Comparison of ENCODE assay signal across 23 cellular contexts in genomic region chr1:165703648-165704047, GRCh38. TPM values are rescaled to one million over a fixed set of nuclear protein-coding genes. Genes with fewer than 3 reads are reported as not detected.
DNase-seq lines count a peak whose midpoint lies in the region; ATAC-seq, FAIRE-seq and TF ChIP-seq lines count a peak whose summit lies in the region.
"Had no signal": no experiment of that assay in that cellular context is flagged by ENCODE, and none has a peak within 500 bp of the region (broad histone marks: within the 10 kb centered on the region; RNA-seq: fewer than 3 reads in every experiment).

No MANE protein-coding gene starts in this region.

- FAIRE-seq in GM12892 (lab: Jason Lieb, UNC) = no peak
- FAIRE-seq: H54 had no signal

- DNase-seq in A172 (ENCODE audit: low spot score) (peak; percentile 12), DMS53 treated with DMSO at 0.1 percent for 48 hours (lab: John Stamatoyannopoulos, UW; ENCODE audit: unreplicated experiment) (peak; percentile 4), RPMI7951 (ENCODE audit: low read depth) (peak; percentile 11), NCI-H1105 treated with DMSO at 0.1 percent for 48 hours (lab: John Stamatoyannopoulos, UW) (no peak), islet precursor cell (no peak), GM12892 (ENCODE audit: insufficient read length) (no peak)
- DNase-seq: 8988T; AML-193; CD4-positive, alpha-beta T cell; COR-L47; DMS79 treated with DMSO at 0.1 percent for 48 hours; NCI-H1092 treated with DMSO at 0.1 percent for 48 hours; NCI-H1436 treated with DMSO at 0.1 percent for 48 hours; NCI-H187 treated with DMSO at 0.1 percent for 48 hours; NCI-H524 treated with DMSO at 0.1 percent for 48 hours; NCI-H774; RPMI8226; SHP77; T-cell had no signal

- no peaks in the 10 kb centered on the region for H3K36me3 ChIP-seq in HEK293 (ENCODE audit: control insufficient read depth in 2 of 2, insufficient read depth in 1 of 2, low read length in 2 of 2)
- H3K36me3 ChIP-seq: BLaER1 treated with 17β-estradiol and CSF1 and Interleukin-3, amounts not matched to agents 10 nM and 100 nM had no signal

- H3K9me3 ChIP-seq in HEK293 (ENCODE audit: control insufficient read depth, insufficient read depth, low read depth, low read length) = no peaks in the 10 kb centered on the region
- H3K9me3 ChIP-seq: BLaER1 treated with 17β-estradiol and CSF1 and Interleukin-3, amounts not matched to agents 10 nM and 100 nM had no signal

- CTCF ChIA-PET in HEK293 (lab: Yijun Ruan, JAX) = interaction anchor here (0.6 to 1.0 kb wide), 3 partner anchors 12 to 15 kb away, joined by 3 to 4 read pairs (median 4); no protein-coding TSS in a partner anchor

- no peaks in the 10 kb centered on the region for H3K4me1 ChIP-seq in HEK293 (ENCODE audit: control insufficient read depth, insufficient read depth, low read length)

- POLR2A ChIA-PET in HEK293 (lab: Yijun Ruan, JAX) = no interaction called here

- no peak overlapping the region for H3K27ac ChIP-seq in HEK293 (ENCODE audit: extremely low read depth, low read depth, low read length)
- H3K27ac ChIP-seq: BLaER1 treated with 17β-estradiol and CSF1 and Interleukin-3, amounts not matched to agents 10 nM and 100 nM had no signal

- H3K4me3 ChIP-seq in HEK293 (ENCODE audit: low read depth, low read length) = no peak overlapping the region
- H3K4me3 ChIP-seq: BLaER1 treated with 17β-estradiol and CSF1 and Interleukin-3, amounts not matched to agents 10 nM and 100 nM had no signal

- ATAC-seq in HG03175 (IDR thresholded peaks at IDR 0.05; ENCODE audit: unreplicated experiment) = no peak
- ATAC-seq: T-cell had no signal

- TF ChIP-seq POLR2A in GM12892 (IDR thresholded peaks at IDR 0.05; ENCODE audit: low read depth, low read length) = no peak

- no peak for TF ChIP-seq CTCF in HEK293 (tag by site-specific recombination; IDR thresholded peaks at IDR 0.05)

TF ChIP-seq in HEK293, 187 proteins besides CTCF, POLR2A, EP300 and RAD21:
- TF ChIP-seq ZNF830 (tag by site-specific recombination; IDR thresholded peaks at IDR 0.05; ENCODE audit: low read depth) = no peak
- no peak for TF ChIP-seq SETDB1 (IDR thresholded peaks at IDR 0.05; ENCODE audit: insufficient read length, low read length)
- no peak for TF ChIP-seq ZNF530 (tag by site-specific recombination; IDR thresholded peaks at IDR 0.05; ENCODE audit: low read depth)
- peak; percentile 69 for TF ChIP-seq GLIS1 (tag by site-specific recombination; IDR thresholded peaks at IDR 0.05)

RNA-seq across cellular contexts. Expression of gene ALDH9A1, which starts 5.3 kb away (rescaled TPM):
- total RNA-seq in A172 (2014; rRNA removed; shearing (Covaris generic)) = 89.2 and 96.5 TPM in 2 replicates
- 126 and 144 TPM in 2 replicates for total RNA-seq in RPMI7951 (2014; rRNA removed; shearing (Covaris generic))
- polyA plus RNA-seq in GM12892 (2012; ENCODE audit: missing spikeins) = 28.8 TPM

Comparison
In these comparisons a context has a peak if more than half of its experiments do, and no peak if none do; other contexts are left out.
1. DNase-seq: peak in A172 (single experiment), DMS53 treated with DMSO at 0.1 percent for 48 hours (single experiment) and RPMI7951 (single experiment); none in NCI-H1105 treated with DMSO at 0.1 percent for 48 hours (single experiment), islet precursor cell (single experiment) and GM12892 (single experiment).